In genomic region chr19:32599736-32600157, GRCh38 we compare ENCODE assay signal across 1 cellular context.
TF ChIP-seq lines count a peak whose summit lies in the region.

No MANE protein-coding gene starts in this region.

TF ChIP-seq in GM23338, 12 proteins besides CTCF, POLR2A, EP300 and RAD21 (continued from another document):
- TF ChIP-seq ZNF462 (CRISPR knock-in tag; IDR thresholded peaks at IDR 0.05) (no peak), ZNF331 (CRISPR knock-in tag; IDR thresholded peaks at IDR 0.05; ENCODE audit: low read depth) (no peak), STAT1 (IDR thresholded peaks at IDR 0.05; ENCODE audit: unreplicated experiment) (no peak), JUNB (IDR thresholded peaks at IDR 0.05; ENCODE audit: unreplicated experiment) (no peak), CREB1 (CRISPR knock-in tag; IDR thresholded peaks at IDR 0.05; ENCODE audit: low read depth) (no peak), NANOG (IDR thresholded peaks at IDR 0.05; ENCODE audit: borderline replicate concordance) (no peak), POLR2AphosphoS5 (IDR thresholded peaks at IDR 0.05; ENCODE audit: low read depth) (no peak), ZNF114 (CRISPR knock-in tag; IDR thresholded peaks at IDR 0.05) (no peak), EZH2phosphoT487 (IDR thresholded peaks at IDR 0.05; ENCODE audit: unreplicated experiment) (no peak), REST (IDR thresholded peaks at IDR 0.05; ENCODE audit: unreplicated experiment) (no peak), ETS1 (IDR thresholded peaks at IDR 0.05) (no peak)
TF ChIP-seq in GM23338: peak in this region for 0.
